Comparison of ENCODE assay signal across 1 cellular context in genomic region chr10:113854019-113854756, GRCh38.
TF ChIP-seq lines count a peak whose summit lies in the region.

DCLRE1A (minus strand) TSS chr10:113854082; CDS start chr10:113853182, 900 bp downstream.
NHLRC2 (plus strand) TSS chr10:113854661; CDS start chr10:113854873, 212 bp downstream.

TF ChIP-seq in GM12878, 131 proteins besides CTCF, POLR2A, EP300 and RAD21 (continued from another document and continues in another):
- no peak for TF ChIP-seq IRF5 (IDR thresholded peaks at IDR 0.05; ENCODE audit: borderline replicate concordance)
- TF ChIP-seq ZNF592 (IDR thresholded peaks at IDR 0.05): no peak
- 0 out of 2 replicates have a peak, but pooled peaks have one; percentile 22 for TF ChIP-seq RAD51 (IDR thresholded peaks at IDR 0.05)
- TF ChIP-seq NRF1 (conservative IDR thresholded peaks at IDR 0.05; ENCODE audit: low read depth, low read length): no peak
- peak; percentile 36; the same call in 1 of the 2 replicates for TF ChIP-seq CBX5 (IDR thresholded peaks at IDR 0.05; ENCODE audit: low read depth)
- TF ChIP-seq ZBTB11 (CRISPR knock-in tag; IDR thresholded peaks at IDR 0.05): no peak
- no peak for TF ChIP-seq MYB (IDR thresholded peaks at IDR 0.05; ENCODE audit: borderline replicate concordance, low read depth, low read length)
- TF ChIP-seq RELB (IDR thresholded peaks at IDR 0.05; ENCODE audit: low read depth): peak; percentile 91
- TF ChIP-seq TARDBP (IDR thresholded peaks at IDR 0.05; ENCODE audit: borderline replicate concordance): no peak
- no peak for TF ChIP-seq SRF (IDR thresholded peaks at IDR 0.05; ENCODE audit: low read depth in 2 of 2, low read length in 2 of 2)
- TF ChIP-seq HDAC6 (IDR thresholded peaks at IDR 0.05; ENCODE audit: unreplicated experiment): no peak
- TF ChIP-seq BRCA1 (IDR thresholded peaks at IDR 0.05; ENCODE audit: low read depth, low read length): no peak
- no peak for TF ChIP-seq STAT3 (IDR thresholded peaks at IDR 0.05; ENCODE audit: low read depth, low read length)
- TF ChIP-seq STAT1 (conservative IDR thresholded peaks at IDR 0.05): no peak
- peak; percentile 84 for TF ChIP-seq ZBTB40 (IDR thresholded peaks at IDR 0.05; ENCODE audit: borderline replicate concordance)
- no peak for TF ChIP-seq RELA (IDR thresholded peaks at IDR 0.05; ENCODE audit: borderline replicate concordance, partially characterized antibody)
- TF ChIP-seq ZNF207 (IDR thresholded peaks at IDR 0.05; ENCODE audit: borderline replicate concordance): peak; percentile 38; the same call in 1 of the 2 replicates
- TF ChIP-seq NR2F1 (conservative IDR thresholded peaks at IDR 0.05): no peak
- no peak for TF ChIP-seq PAX5 (IDR thresholded peaks at IDR 0.05; ENCODE audit: borderline replicate concordance, low read depth, low read length)
- TF ChIP-seq EGR1 (IDR thresholded peaks at IDR 0.05; ENCODE audit: borderline replicate concordance in 1 of 2, low read depth in 2 of 2, low read length in 2 of 2): no peak
- TF ChIP-seq USF2 (IDR thresholded peaks at IDR 0.05; ENCODE audit: borderline replicate concordance, low read depth, low read length): no peak
- 0 out of 2 replicates have a peak, but pooled peaks have one; percentile 15 for TF ChIP-seq ZBTB33 (IDR thresholded peaks at IDR 0.05)
- no peak for TF ChIP-seq SREBF2 (IDR thresholded peaks at IDR 0.05; ENCODE audit: low read length)
- no peak for TF ChIP-seq SMC3 (IDR thresholded peaks at IDR 0.05; ENCODE audit: borderline replicate concordance, low read length)
- TF ChIP-seq ETV6 (conservative IDR thresholded peaks at IDR 0.05 in 1 of 2, IDR thresholded peaks at IDR 0.05 in 1 of 2; ENCODE audit: borderline replicate concordance in 1 of 2, low read depth in 1 of 2): no peak; a peak in 1 of 4 replicates
- no peak for TF ChIP-seq SUPT20H (IDR thresholded peaks at IDR 0.05; ENCODE audit: borderline replicate concordance, control insufficient read depth, low read depth, low read length)
- peak; percentile 76 for TF ChIP-seq PKNOX1 (IDR thresholded peaks at IDR 0.05)
- TF ChIP-seq SMARCA5 (IDR thresholded peaks at IDR 0.05): no peak
- TF ChIP-seq NBN (IDR thresholded peaks at IDR 0.05): 0 out of 2 replicates have a peak, but pooled peaks have one; percentile 70
- TF ChIP-seq MXI1 (IDR thresholded peaks at IDR 0.05; ENCODE audit: low read depth, low read length): peak; percentile 88
- peak; percentile 39; the same call in 1 of the 2 replicates for TF ChIP-seq NFIC (IDR thresholded peaks at IDR 0.05; ENCODE audit: low read depth, low read length)
- no peak for TF ChIP-seq ASH2L (IDR thresholded peaks at IDR 0.05; ENCODE audit: borderline replicate concordance, low read depth)
- peak; percentile 8; the same call in 1 of the 2 replicates for TF ChIP-seq DPF2 (IDR thresholded peaks at IDR 0.05)
- peak; percentile 46; the same call in 1 of the 2 replicates for TF ChIP-seq HSF1 (IDR thresholded peaks at IDR 0.05; ENCODE audit: low read depth, low read length)
- TF ChIP-seq YY1 (IDR thresholded peaks at IDR 0.05; ENCODE audit: low read depth, low read length): no peak
- TF ChIP-seq SUZ12 (IDR thresholded peaks at IDR 0.05; ENCODE audit: unreplicated experiment): no peak
- no peak for TF ChIP-seq ZBED1 (IDR thresholded peaks at IDR 0.05; ENCODE audit: borderline replicate concordance)
- TF ChIP-seq FOXM1 (IDR thresholded peaks at IDR 0.05; ENCODE audit: low read depth, low read length): peak; percentile 38; the same call in 1 of the 2 replicates
- peak; percentile 94 for TF ChIP-seq TCF12 (IDR thresholded peaks at IDR 0.05; ENCODE audit: low read depth, low read length)
- TF ChIP-seq FOS (IDR thresholded peaks at IDR 0.05; ENCODE audit: borderline replicate concordance, extremely low read depth, insufficient read length): no peak
